In the genomic region with DNA sequence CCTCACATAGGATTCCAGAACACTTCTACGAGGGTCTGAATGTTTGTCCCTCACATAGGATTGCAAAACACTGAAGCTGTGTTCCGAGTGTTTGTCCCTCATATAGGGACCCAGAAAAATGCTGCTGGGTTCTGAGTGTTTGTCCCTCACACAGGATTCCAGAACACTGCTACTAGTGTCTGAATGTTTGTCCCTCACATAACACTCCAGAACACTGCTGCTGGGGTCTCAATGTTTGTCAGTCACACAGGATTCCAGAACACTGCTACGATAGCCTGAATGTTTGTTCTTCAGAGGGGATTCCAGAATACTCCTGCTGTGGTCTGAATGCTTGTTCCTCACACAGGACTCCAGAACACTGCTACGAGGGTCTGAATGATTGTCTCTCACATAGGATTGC, we compare ENCODE assay signal across 22 cellular contexts.
"Had no signal": no experiment of that assay in that cellular context is flagged by ENCODE, and none has a peak within 500 bp of the region (broad histone marks: within the 10 kb centered on the region; RNA-seq: fewer than 3 reads in every experiment).

No MANE protein-coding gene starts in this region.

- DNase-seq: heart right ventricle; islet precursor cell; kidney glomerular epithelial cell; left cardiac atrium; left ventricle myocardium superior; lower lobe of right lung; mammary epithelial cell; mesendoderm; naive thymus-derived CD4-positive, alpha-beta T cell; pancreas; posterior cingulate gyrus; retina; right cardiac atrium; small intestine; spleen; stimulated activated CD4-positive, alpha-beta T cell treated with anti-CD3 and anti-CD28 coated beads, Interleukin-4, amount 100 ng/mL, for 24 hours; stimulated activated naive CD4-positive, alpha-beta T cell; substantia nigra; upper lobe of left lung had no signal

- H3K9me3 ChIP-seq: prostate gland had no signal

- H3K4me1 ChIP-seq: heart right ventricle, lower lobe of right lung, pancreas, prostate gland, spleen, tibial nerve, upper lobe of left lung had no signal

- H3K36me3 ChIP-seq: lower lobe of right lung, pancreas, prostate gland, upper lobe of left lung had no signal

- H3K27ac ChIP-seq: heart right ventricle, hepatocyte, lower lobe of right lung, pancreas, prostate gland, spleen, tibial nerve, upper lobe of left lung had no signal

- H3K27me3 ChIP-seq: heart right ventricle, hepatocyte, pancreas, spleen, tibial nerve, upper lobe of left lung had no signal

- H3K4me3 ChIP-seq: heart right ventricle, hepatocyte, lower lobe of right lung, pancreas, prostate gland, spleen, tibial nerve, upper lobe of left lung had no signal
